17 cellular contexts compared by ENCODE assay signal in the genomic region with DNA sequence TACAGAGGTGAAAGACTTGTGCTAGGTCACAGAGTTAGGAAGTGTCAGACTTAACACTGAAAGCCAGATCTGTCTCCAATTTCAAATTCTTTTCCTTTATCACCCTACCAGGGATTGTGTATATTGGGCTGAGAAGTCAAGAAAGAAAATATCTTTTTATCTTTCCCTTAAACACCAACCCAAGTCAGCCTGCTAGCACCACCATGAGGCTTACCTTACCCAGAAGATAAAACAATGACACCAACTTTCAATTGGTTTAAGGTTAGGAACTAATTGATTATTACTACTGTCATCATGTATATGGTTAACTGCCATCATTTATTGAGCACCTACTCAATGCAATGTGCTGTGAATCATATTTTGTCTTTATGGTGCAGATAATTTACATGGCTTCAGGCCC.
A peak's percentile ranks its signal among the peaks of the same experiment; 100 is the strongest.
DNase-seq lines count a peak whose midpoint lies in the region; ATAC-seq, FAIRE-seq and TF ChIP-seq lines count a peak whose summit lies in the region.
"Had no signal": no experiment of that assay in that cellular context is flagged by ENCODE, and none has a peak within 500 bp of the region (broad histone marks: within the 10 kb centered on the region; RNA-seq: fewer than 3 reads in every experiment).

No MANE protein-coding gene starts in this region.

- no peak for FAIRE-seq in H1 (lab: Jason Lieb, UNC)
- FAIRE-seq: A204.1 had no signal

- H4K91ac ChIP-seq in H1 (replicated peaks; ENCODE audit: insufficient read length, low read length), result no peak overlapping the region

- no peaks in the 10 kb centered on the region for H3K27me3 ChIP-seq in H1 (replicated peaks in 1 of 4; ENCODE audit: control insufficient read depth in 3 of 4, extremely low read depth in 1 of 4, insufficient read depth in 3 of 4, low read length in 3 of 4)
- no peaks in the 10 kb centered on the region for H3K27me3 ChIP-seq in mesendoderm (ENCODE audit: insufficient read depth, low read length, poor library complexity)
- no peaks in the 10 kb centered on the region for H3K27me3 ChIP-seq in gastrocnemius medialis

- H3K27ac ChIP-seq in H1 (ENCODE audit: low read depth, low read length), result no peak overlapping the region
- no peak overlapping the region for H3K27ac ChIP-seq in mesendoderm (ENCODE audit: low read depth, low read length)
- H3K27ac ChIP-seq in gastrocnemius medialis, result no peak overlapping the region

- CTCF ChIA-PET in H1 (lab: Charles Lee; ENCODE audit: partially characterized antibody), result interaction anchor here (1.4 kb wide), 1 partner anchor 12 kb away, joined by 3 read pairs; no protein-coding TSS in a partner anchor

- no peaks in the 10 kb centered on the region for H3K36me3 ChIP-seq in H1 (ENCODE audit: control insufficient read depth in 2 of 4, insufficient read depth in 4 of 4, low read length in 3 of 4)
- no peaks in the 10 kb centered on the region for H3K36me3 ChIP-seq in mesendoderm (ENCODE audit: control insufficient read depth, insufficient read depth, low read length)
- H3K36me3 ChIP-seq in gastrocnemius medialis, result no peaks in the 10 kb centered on the region

- H3K4me1 ChIP-seq in H1 (replicated peaks in 1 of 4; ENCODE audit: control insufficient read depth in 3 of 4, insufficient read depth in 4 of 4, low read length in 3 of 4) (no peaks in the 10 kb centered on the region), mesendoderm (ENCODE audit: control insufficient read depth, low read depth, low read length) (no peaks in the 10 kb centered on the region), gastrocnemius medialis (no peaks in the 10 kb centered on the region)

- no peak overlapping the region for H3K4ac ChIP-seq in H1 (replicated peaks; ENCODE audit: insufficient read length, low read depth, low read length)
- H3K4ac ChIP-seq in mesendoderm (ENCODE audit: low read depth, low read length), result no peak overlapping the region

- no peak overlapping the region for H2BK20ac ChIP-seq in H1 (ENCODE audit: low read length)

- no peak for TF ChIP-seq EP300 in H1 (IDR thresholded peaks at IDR 0.05; ENCODE audit: borderline replicate concordance in 1 of 2, low read depth in 2 of 2, low read length in 2 of 2)

- H2BK120ac ChIP-seq in H1 (replicated peaks; ENCODE audit: low read depth, low read length) (no peak overlapping the region), mesendoderm (ENCODE audit: low read depth, low read length) (no peak overlapping the region)

- TF ChIP-seq RAD21 in H1 (IDR thresholded peaks at IDR 0.05 in 1 of 2, conservative IDR thresholded peaks at IDR 0.05 in 1 of 2; ENCODE audit: low read depth in 2 of 2, low read length in 2 of 2), result peak; percentile 15 to 26; a peak in 1 of 4 replicates

- DNase-seq in AG09319 (ENCODE audit: extremely low read depth, low read depth), result no peak
- DNase-seq in OCI-M1 (lab: John Stamatoyannopoulos, UW), result peak; percentile 5
- DNase-seq in H1 (ENCODE audit: low read depth in 1 of 2, low spot score in 2 of 2), result no peak
- DNase-seq in mesendoderm, result peak; percentile 30
- DNase-seq in NCI-H2171 (lab: John Stamatoyannopoulos, UW), result no peak
- DNase-seq in Right ventricle myocardium inferior (ENCODE audit: missing footprints), result no peak
- DNase-seq in NCI-H187 (lab: John Stamatoyannopoulos, UW), result no peak
- DNase-seq in gastrocnemius medialis, result no peak
- DNase-seq: AML-193, COR-L47, DMS153, HCEC 1CT, NCI-H1105 treated with DMSO at 0.1 percent for 48 hours, NCI-H187 treated with DMSO at 0.1 percent for 48 hours, NCI-H2171 treated with DMSO at 0.1 percent for 48 hours, NCI-H774 had no signal

- in situ Hi-C loops in gastrocnemius medialis (cut with MboI; ENCODE audit: low sequenced_read_pairs in 4 of 4), result no loop called here

- no peak for TF ChIP-seq POLR2A in H1 (IDR thresholded peaks at IDR 0.05; ENCODE audit: control extremely low read depth in 1 of 2, low read depth in 2 of 2, low read length in 2 of 2)
- TF ChIP-seq POLR2A in gastrocnemius medialis (IDR thresholded peaks at IDR 0.05), result no peak

- H2BK15ac ChIP-seq in H1 (ENCODE audit: low read length) (no peak overlapping the region), mesendoderm (replicated peaks; ENCODE audit: low read depth) (no peak overlapping the region)

- H2BK5ac ChIP-seq in H1 (ENCODE audit: low read depth, low read length) (no peak overlapping the region), mesendoderm (ENCODE audit: low read length) (no peak overlapping the region)

- no peak overlapping the region for H4K5ac ChIP-seq in H1 (ENCODE audit: insufficient read length, low read depth, low read length)
- H4K5ac ChIP-seq in mesendoderm (ENCODE audit: low read length), result no peak overlapping the region

- H4K8ac ChIP-seq in H1 (ENCODE audit: extremely low read depth, insufficient read depth, low read length) (no peak overlapping the region), mesendoderm (ENCODE audit: low read depth, low read length) (no peak overlapping the region)

- H3K4me3 ChIP-seq in H1 (ENCODE audit: extremely low read depth in 1 of 4, insufficient read depth in 2 of 4, low read depth in 3 of 4, low read length in 4 of 4), result no peak overlapping the region
- H3K4me3 ChIP-seq in mesendoderm (ENCODE audit: low read length), result no peak overlapping the region
- H3K4me3 ChIP-seq in gastrocnemius medialis, result no peak overlapping the region

- H3K4me2 ChIP-seq in H1 (ENCODE audit: insufficient read depth in 1 of 2, low read depth in 2 of 2, low read length in 2 of 2) (no peak overlapping the region), mesendoderm (ENCODE audit: low read length) (no peak overlapping the region)

- intact Hi-C loops in Right ventricle myocardium inferior (cut with DNase I), result no loop called here
- intact Hi-C loops in gastrocnemius medialis (cut with DNase I; ENCODE audit: low total_unique reads), result no loop called here

- no peak overlapping the region for H2AFZ ChIP-seq in H1 (ENCODE audit: low read length)

- H2AK5ac ChIP-seq in H1 (ENCODE audit: low read depth, low read length), result no peak overlapping the region
- no peak overlapping the region for H2AK5ac ChIP-seq in mesendoderm (ENCODE audit: low read length)

- H3K18ac ChIP-seq in H1 (ENCODE audit: extremely low read depth, low read length), result no peak overlapping the region
- no peak overlapping the region for H3K18ac ChIP-seq in mesendoderm (ENCODE audit: low read length)

- no peaks in the 10 kb centered on the region for H3K9me3 ChIP-seq in H1 (ENCODE audit: insufficient read depth in 2 of 2, low read depth in 1 of 2, low read length in 1 of 2)
- H3K9me3 ChIP-seq in gastrocnemius medialis, result no peaks in the 10 kb centered on the region

- H3K9ac ChIP-seq in H1 (replicated peaks in 1 of 4; ENCODE audit: extremely low read depth in 1 of 4, low read depth in 3 of 4, low read length in 3 of 4) (no peak overlapping the region), mesendoderm (ENCODE audit: low read length) (no peak overlapping the region)

- H3K56ac ChIP-seq in H1 (replicated peaks; ENCODE audit: insufficient read length, low read depth, low read length) (no peak overlapping the region), mesendoderm (ENCODE audit: low read length) (no peak overlapping the region)

- no peaks in the 10 kb centered on the region for H3K23me2 ChIP-seq in H1 (ENCODE audit: low read depth, low read length)

- H4K20me1 ChIP-seq in H1 (replicated peaks in 1 of 2; ENCODE audit: control insufficient read depth in 1 of 2, insufficient read depth in 2 of 2, low read length in 2 of 2), result no peaks in the 10 kb centered on the region

- peak; percentile 13 for TF ChIP-seq CTCF in AG09319 (IDR thresholded peaks at IDR 0.05; ENCODE audit: low read depth, low read length)
- no peak for TF ChIP-seq CTCF in H1 (IDR thresholded peaks at IDR 0.05; ENCODE audit: control extremely low read depth in 1 of 3, insufficient read depth in 1 of 3, low read depth in 1 of 3, low read length in 3 of 3)
- no peak for TF ChIP-seq CTCF in gastrocnemius medialis (IDR thresholded peaks at IDR 0.05 in 4 of 5, conservative IDR thresholded peaks at IDR 0.05 in 1 of 5)

- no peak overlapping the region for H3K14ac ChIP-seq in H1 (ENCODE audit: insufficient read length)

- H3K79me2 ChIP-seq in H1 (ENCODE audit: control insufficient read depth in 1 of 2, insufficient read depth in 2 of 2, low read length in 2 of 2), result no peaks in the 10 kb centered on the region
- H3K79me2 ChIP-seq in mesendoderm (ENCODE audit: control insufficient read depth, insufficient read depth, low read length), result no peaks in the 10 kb centered on the region

- no peak overlapping the region for H2BK12ac ChIP-seq in H1 (ENCODE audit: low read depth, low read length)

- no peak overlapping the region for H3K23ac ChIP-seq in H1 (ENCODE audit: insufficient read length)
- H3K23ac ChIP-seq in mesendoderm (ENCODE audit: low read length), result no peak overlapping the region

- no peaks in the 10 kb centered on the region for H3K79me1 ChIP-seq in H1 (ENCODE audit: low read depth, low read length)
- no peaks in the 10 kb centered on the region for H3K79me1 ChIP-seq in mesendoderm (ENCODE audit: low read length)

- POLR2A ChIA-PET in H1 (lab: Charles Lee; ENCODE audit: partially characterized antibody), result no interaction called here

- ATAC-seq in Right ventricle myocardium inferior, result no peak
- ATAC-seq in gastrocnemius medialis, result no peak

TF ChIP-seq in H1, 55 proteins besides CTCF, POLR2A, EP300 and RAD21 (continues in another document):
- TF ChIP-seq TEAD4 (IDR thresholded peaks at IDR 0.05; ENCODE audit: low read depth, low read length), result no peak

Comparison
In these comparisons a context has a peak if more than half of its experiments do, and no peak if none do; other contexts are left out.
1. DNase-seq: peak in OCI-M1 (single experiment) and mesendoderm (single experiment); none in AG09319 (single experiment), H1 (0 of 2), NCI-H2171 (single experiment), Right ventricle myocardium inferior (single experiment), NCI-H187 (0 of 2) and gastrocnemius medialis (0 of 2).